In the genomic region with DNA sequence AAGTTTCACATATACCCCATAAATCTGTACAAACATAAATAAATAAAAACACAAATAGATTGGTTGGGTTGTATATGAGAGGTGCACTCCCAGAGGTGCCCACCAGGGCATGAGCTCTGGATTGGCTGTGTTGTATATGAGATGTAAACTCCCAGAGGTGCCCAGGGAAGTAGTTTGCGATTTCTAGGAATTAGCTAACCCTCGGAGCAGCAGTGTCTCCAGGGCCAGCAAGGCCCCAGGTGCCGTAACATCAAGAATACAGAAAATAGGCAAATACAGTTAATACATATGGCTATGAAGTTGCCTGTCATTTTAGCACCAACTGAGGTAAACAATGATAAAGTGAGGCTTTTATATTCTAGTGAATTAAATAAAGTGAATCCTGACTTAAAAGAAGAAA, we compare ENCODE assay signal across 8 cellular contexts. TPM values are rescaled to one million over a fixed set of nuclear protein-coding genes. Genes with fewer than 3 reads are reported as not detected.
DNase-seq lines count a peak whose midpoint lies in the region; ATAC-seq and TF ChIP-seq lines count a peak whose summit lies in the region.

No MANE protein-coding gene starts in this region.

- peaks cover 6 to 9% of the 10 kb centered on the region in 2 experiments for H3K4me1 ChIP-seq in neutrophil (ENCODE audit: control insufficient read depth in 1 of 2, insufficient read depth in 1 of 2, low read depth in 1 of 2, low read length in 1 of 2)

- H3K36me3 ChIP-seq in neutrophil = no peaks in the 10 kb centered on the region

- H3K9me3 ChIP-seq in neutrophil = no peaks in the 10 kb centered on the region

- H3K27me3 ChIP-seq in neutrophil = peaks cover 75% of the 10 kb centered on the region

- in situ Hi-C loops in KBM-7 (cut with MboI; ENCODE audit: low pct_unique_long_range_greater_than_20kb, low sequenced_read_pairs) (no loop called here), astrocyte of the spinal cord (cut with HindIII; ENCODE audit: low sequenced_read_pairs) (no loop called here)

- TF ChIP-seq CTCF in astrocyte of the spinal cord (IDR thresholded peaks at IDR 0.05; ENCODE audit: low read depth, low read length) (peak; percentile 57), neutrophil (IDR thresholded peaks at IDR 0.05) (peak; percentile 36), GM10266 (IDR thresholded peaks at IDR 0.05; ENCODE audit: control insufficient read depth, insufficient read depth, low read depth, missing control alignments) (no peak)

- peak; percentile 5 for DNase-seq in NCI-H2227 (lab: John Stamatoyannopoulos, UW; ENCODE audit: unreplicated experiment)
- no peak for DNase-seq in NCI-H2227 treated with DMSO at 0.1 percent for 48 hours (lab: John Stamatoyannopoulos, UW)
- DNase-seq in KBM-7 = peak; percentile 36
- no peak for DNase-seq in astrocyte of the spinal cord (ENCODE audit: low read depth, low spot score)
- DNase-seq in GM10266 (ENCODE audit: extremely low spot score) = no peak
- DNase-seq in left lobe of liver (ENCODE audit: low spot score) = no peak

- H3K27ac ChIP-seq in neutrophil = no peak overlapping the region

- ATAC-seq in GM21786 (IDR thresholded peaks at IDR 0.05; ENCODE audit: unreplicated experiment) (no peak), left lobe of liver (no peak)

- H3K4me3 ChIP-seq in astrocyte of the spinal cord (ENCODE audit: low read depth, low read length) = no peak overlapping the region
- H3K4me3 ChIP-seq in neutrophil (ENCODE audit: low read depth in 1 of 2, low read length in 1 of 2) = no peak overlapping the region

RNA-seq across cellular contexts. Expression of a gene that starts 5.4 kb away (rescaled TPM):
- total RNA-seq in left lobe of liver = 18.6 TPM

RNA-seq across cellular contexts. Expression of a gene that starts 14.9 kb away (rescaled TPM):
- total RNA-seq in left lobe of liver = 7.0 TPM

Comparison
In these comparisons a context has a peak if more than half of its experiments do, and no peak if none do; other contexts are left out.
1. DNase-seq: peak in NCI-H2227 (single experiment) and KBM-7 (single experiment); none in NCI-H2227 treated with DMSO at 0.1 percent for 48 hours (single experiment), astrocyte of the spinal cord (single experiment), GM10266 (single experiment) and left lobe of liver (single experiment).